ENCODE assay signal across 20 cellular contexts in genomic region chr15:80169768-80170357, GRCh38. TPM values are rescaled to one million over a fixed set of nuclear protein-coding genes. Genes with fewer than 3 reads are reported as not detected.
A peak's percentile ranks its signal among the peaks of the same experiment; 100 is the strongest.
DNase-seq lines count a peak whose midpoint lies in the region; ATAC-seq and TF ChIP-seq lines count a peak whose summit lies in the region.
"Had no signal": no experiment of that assay in that cellular context is flagged by ENCODE, and none has a peak within 500 bp of the region (broad histone marks: within the 10 kb centered on the region; RNA-seq: fewer than 3 reads in every experiment).

No MANE protein-coding gene starts in this region.

- H2AFZ ChIP-seq in PC-3 (ENCODE audit: low read length) (no peak overlapping the region), neuronal stem cell (ENCODE audit: low read length) (no peak overlapping the region)

- no peak overlapping the region for H2AK5ac ChIP-seq in neuronal stem cell (ENCODE audit: low read depth, low read length)

- TF ChIP-seq POLR2A in right lobe of liver (IDR thresholded peaks at IDR 0.05) = no peak

- POLR2A ChIA-PET in PC-3 (lab: Charles Lee; ENCODE audit: unreplicated experiment) = no interaction called here

- intact Hi-C loops in right lobe of liver (cut with DNase I) = loop anchor here (10.0 kb wide), 1 partner anchor 105 kb away; no protein-coding TSS in a partner anchor
- intact Hi-C loops in PC-3 (cut with micrococcal nuclease) = loop anchor here (5.0 to 10.0 kb wide), 4 partner anchors 63 to 275 kb away; partner anchors contain the start of gene MTHFS

- no peaks in the 10 kb centered on the region for H3K9me2 ChIP-seq in PC-3 (replicated peaks; ENCODE audit: low read length)

- H3K9me3 Mint-ChIP-seq in stimulated activated effector memory CD8-positive, alpha-beta T cell treated with anti-CD3 and anti-CD28 coated beads, Interleukin-12 subunit alpha, Interleukin-12 subunit beta, amount 100 ng/mL, for 72 hours = no peaks in the 10 kb centered on the region
- H3K9me3 Mint-ChIP-seq in T-helper 2 cell treated with Interferon-gamma antibody and Interleukin-4, amounts not matched to agents 5 μg/mL and 100 μg/mL, for 36 hours = no peaks in the 10 kb centered on the region
- H3K9me3 Mint-ChIP-seq: CD4-positive, alpha-beta T cell; CD8-positive, alpha-beta T cell had no signal

- H3K14ac ChIP-seq in neuronal stem cell (ENCODE audit: low read length) = no peak overlapping the region

- H3K18ac ChIP-seq in neuronal stem cell (ENCODE audit: low read length) = no peak overlapping the region

- H3K36me3 ChIP-seq in liver (ENCODE audit: control insufficient read depth in 4 of 4, insufficient read depth in 3 of 4, low read depth in 1 of 4, low read length in 3 of 4) = peaks cover 2 to 11% (median 4%) of the 10 kb centered on the region in 4 donors
- peaks cover 0 to 27% (median 5%) of the 10 kb centered on the region in 4 donors for H3K36me3 ChIP-seq in right lobe of liver
- peaks cover 4% of the 10 kb centered on the region for H3K36me3 ChIP-seq in PC-3 (ENCODE audit: low read depth, low read length)
- H3K36me3 ChIP-seq in neuronal stem cell (replicated peaks in 1 of 2; ENCODE audit: control insufficient read depth in 2 of 2, insufficient read depth in 2 of 2, low read length in 2 of 2) = peaks cover 2 to 6% of the 10 kb centered on the region in 2 donors

- no peak overlapping the region for H4K8ac ChIP-seq in neuronal stem cell (ENCODE audit: low read depth, low read length)

- no peak for TF ChIP-seq CTCF in liver (IDR thresholded peaks at IDR 0.05; ENCODE audit: low read depth, low read length, missing input control)
- no peak for TF ChIP-seq CTCF in right lobe of liver (IDR thresholded peaks at IDR 0.05)
- TF ChIP-seq CTCF in PC-3 (conservative IDR thresholded peaks at IDR 0.05; ENCODE audit: low read depth, low read length) = no peak

- peaks cover 32% of the 10 kb centered on the region for H3K36me3 Mint-ChIP-seq in stimulated activated effector memory CD8-positive, alpha-beta T cell treated with anti-CD3 and anti-CD28 coated beads, Interleukin-12 subunit alpha, Interleukin-12 subunit beta, amount 100 ng/mL, for 72 hours
- peaks cover 17% of the 10 kb centered on the region for H3K36me3 Mint-ChIP-seq in T-helper 2 cell treated with Interferon-gamma antibody and Interleukin-4, amounts not matched to agents 5 μg/mL and 100 μg/mL, for 36 hours (ENCODE audit: low read depth)

- H3K4ac ChIP-seq in neuronal stem cell (ENCODE audit: low read length) = no peak overlapping the region

- no peak overlapping the region for H2BK12ac ChIP-seq in neuronal stem cell (ENCODE audit: low read length)

- H3K27ac ChIP-seq in liver (ENCODE audit: low read depth in 1 of 2, low read length in 2 of 2) = peak overlapping the region; percentile 56 to 79
- H3K27ac ChIP-seq in right lobe of liver = peak overlapping the region in 1 of 3 donors; percentile 43
- 0 out of 2 replicates have a peak overlapping the region, but pooled peaks have one; percentile 21 for H3K27ac ChIP-seq in PC-3 (ENCODE audit: low read length)
- H3K27ac ChIP-seq in neuronal stem cell (replicated peaks; ENCODE audit: low read length) = no peak overlapping the region
- H3K27ac ChIP-seq: 22Rv1; BLaER1 treated with 17β-estradiol and CSF1 and Interleukin-3, amounts not matched to agents 10 nM and 100 nM; C4-2B had no signal

- peak overlapping the region; percentile 6 for H2BK5ac ChIP-seq in neuronal stem cell (ENCODE audit: low read length)

- H3K4me3 ChIP-seq in liver (ENCODE audit: low read depth in 1 of 3, low read length in 3 of 3) = no peak overlapping the region
- H3K4me3 ChIP-seq in right lobe of liver = no peak overlapping the region
- no peak overlapping the region for H3K4me3 ChIP-seq in PC-3 (ENCODE audit: low read length)
- no peak overlapping the region for H3K4me3 ChIP-seq in neuronal stem cell (ENCODE audit: low read length in 2 of 2)
- H3K4me3 ChIP-seq: A549; BLaER1 treated with 17β-estradiol and CSF1 and Interleukin-3, amounts not matched to agents 10 nM and 100 nM; GM12878 had no signal

- no peak overlapping the region for H2BK120ac ChIP-seq in neuronal stem cell (ENCODE audit: low read depth, low read length)

- no peak overlapping the region for H3K4me3 Mint-ChIP-seq in stimulated activated effector memory CD8-positive, alpha-beta T cell treated with anti-CD3 and anti-CD28 coated beads, Interleukin-12 subunit alpha, Interleukin-12 subunit beta, amount 100 ng/mL, for 72 hours
- no peak overlapping the region for H3K4me3 Mint-ChIP-seq in T-helper 2 cell treated with Interferon-gamma antibody and Interleukin-4, amounts not matched to agents 5 μg/mL and 100 μg/mL, for 36 hours
- H3K4me3 Mint-ChIP-seq: B cell; CD4-positive, alpha-beta T cell; CD8-positive, alpha-beta T cell had no signal

- H3K23ac ChIP-seq in neuronal stem cell (ENCODE audit: low read depth, low read length, poor library complexity) = no peak overlapping the region

- H3K9me3 ChIP-seq in liver (ENCODE audit: control insufficient read depth in 4 of 4, low read length in 3 of 4) (no peaks in the 10 kb centered on the region), right lobe of liver (no peaks in the 10 kb centered on the region), PC-3 (ENCODE audit: low read length) (no peaks in the 10 kb centered on the region), neuronal stem cell (replicated peaks in 1 of 2; ENCODE audit: control insufficient read depth in 2 of 2, insufficient read depth in 1 of 2, low read depth in 1 of 2, low read length in 2 of 2) (peaks cover 0 to 2% of the 10 kb centered on the region in 2 donors)
- H3K9me3 ChIP-seq: A549; BLaER1 treated with 17β-estradiol and CSF1 and Interleukin-3, amounts not matched to agents 10 nM and 100 nM; Caco-2 had no signal

- H3K4me2 ChIP-seq in PC-3 (ENCODE audit: low read length) (no peak overlapping the region), neuronal stem cell (ENCODE audit: insufficient read depth, low read length, poor library complexity, severe bottlenecking) (no peak overlapping the region)
- H3K4me2 ChIP-seq: A549; BLaER1 treated with 17β-estradiol and CSF1 and Interleukin-3, amounts not matched to agents 10 nM and 100 nM had no signal

- no TSS peak for BruUV-seq in PC-3 (replicated peaks; lab: Mats Ljungman, UMichigan)

- peaks cover 22 to 56% (median 45%) of the 10 kb centered on the region in 4 donors for H3K4me1 ChIP-seq in liver (ENCODE audit: control insufficient read depth in 4 of 4, insufficient read depth in 4 of 4, low read length in 3 of 4)
- H3K4me1 ChIP-seq in right lobe of liver = peaks cover 0 to 53% (median 27%) of the 10 kb centered on the region in 4 donors
- peaks cover 22% of the 10 kb centered on the region for H3K4me1 ChIP-seq in PC-3 (ENCODE audit: insufficient read depth, low read length)
- peaks cover 0 to 3% of the 10 kb centered on the region in 2 donors for H3K4me1 ChIP-seq in neuronal stem cell (ENCODE audit: control insufficient read depth in 2 of 2, insufficient read depth in 1 of 2, low read depth in 1 of 2, low read length in 2 of 2)
- H3K4me1 ChIP-seq: A549, Caco-2 had no signal

- WGBS in liver = 97% methylated on average over 12 of the region's 12 CpGs
- WGBS in right lobe of liver (ENCODE audit: insufficient coverage, low coverage, low lambda C conversion rate, missing lambda C conversion rate) = 96% methylated on average over 7 of the region's 12 CpGs
- no CpG with 5 or more reads among the region's 12 CpGs for WGBS in neuronal stem cell (ENCODE audit: extremely low coverage in 2 of 2, insufficient read length in 2 of 2, insufficient replicate concordance in 1 of 2), 2 donors

- TF ChIP-seq RAD21 in liver (IDR thresholded peaks at IDR 0.05) = no peak

- H3K27ac Mint-ChIP-seq in stimulated activated effector memory CD8-positive, alpha-beta T cell treated with anti-CD3 and anti-CD28 coated beads, Interleukin-12 subunit alpha, Interleukin-12 subunit beta, amount 100 ng/mL, for 72 hours = peak overlapping the region; percentile 82
- no peak overlapping the region for H3K27ac Mint-ChIP-seq in T-helper 2 cell treated with Interferon-gamma antibody and Interleukin-4, amounts not matched to agents 5 μg/mL and 100 μg/mL, for 36 hours
- H3K27ac Mint-ChIP-seq: B cell; CD4-positive, alpha-beta T cell; CD8-positive, alpha-beta T cell had no signal

- ATAC-seq in right lobe of liver (no peak), PC-3 (no peak), HG02938 (IDR thresholded peaks at IDR 0.05; ENCODE audit: unreplicated experiment) (no peak), HG02763 (IDR thresholded peaks at IDR 0.05; ENCODE audit: unreplicated experiment) (no peak)
- no peak for ATAC-seq in stimulated activated effector memory CD8-positive, alpha-beta T cell treated with anti-CD3 and anti-CD28 coated beads, Interleukin-12 subunit alpha, Interleukin-12 subunit beta, amount 100 ng/mL, for 72 hours
- ATAC-seq: A549; CD8-positive, alpha-beta T cell; GM12878 had no signal

- H3F3A ChIP-seq in PC-3 (ENCODE audit: low read length, unreplicated experiment) = peaks cover 4% of the 10 kb centered on the region

- DNase-seq in right lobe of liver = no peak
- DNase-seq in PC-3 = no peak
- DNase-seq in neuronal stem cell (ENCODE audit: low spot score) = no peak
- DNase-seq in stimulated activated effector memory CD8-positive, alpha-beta T cell treated with anti-CD3 and anti-CD28 coated beads, Interleukin-12 subunit alpha, Interleukin-12 subunit beta, amount 100 ng/mL, for 72 hours (ENCODE audit: low spot score in 2 of 2) = no peak
- no peak for DNase-seq in T-helper 2 cell treated with Interferon-gamma antibody and Interleukin-4, amounts not matched to agents 5 μg/mL and 100 μg/mL, for 36 hours (ENCODE audit: low spot score)
- DNase-seq: AML-193; Caco-2; Calu3; CD4-positive, alpha-beta T cell; CD8-positive, alpha-beta T cell; DMS79 treated with DMSO at 0.1 percent for 48 hours had no signal

- H3K27me3 Mint-ChIP-seq in T-helper 2 cell treated with Interferon-gamma antibody and Interleukin-4, amounts not matched to agents 5 μg/mL and 100 μg/mL, for 36 hours (ENCODE audit: low read depth) = no peaks in the 10 kb centered on the region
- H3K27me3 Mint-ChIP-seq: B cell; CD4-positive, alpha-beta T cell had no signal

- H4K20me1 ChIP-seq in PC-3 (ENCODE audit: low read length) = no peaks in the 10 kb centered on the region

- no peaks in the 10 kb centered on the region for H3K79me1 ChIP-seq in neuronal stem cell (ENCODE audit: low read depth, low read length)

- H4K91ac ChIP-seq in neuronal stem cell (ENCODE audit: low read depth, low read length, poor library complexity) = no peak overlapping the region

- H3K79me2 ChIP-seq in PC-3 (ENCODE audit: low read length) = no peaks in the 10 kb centered on the region

- H3K27me3 ChIP-seq in liver (ENCODE audit: control insufficient read depth in 4 of 4, insufficient read depth in 4 of 4, low read length in 3 of 4) = no peaks in the 10 kb centered on the region
- H3K27me3 ChIP-seq in right lobe of liver = no peaks in the 10 kb centered on the region
- no peaks in the 10 kb centered on the region for H3K27me3 ChIP-seq in PC-3 (ENCODE audit: low read length)
- no peaks in the 10 kb centered on the region for H3K27me3 ChIP-seq in neuronal stem cell (ENCODE audit: control insufficient read depth in 3 of 3, insufficient read depth in 3 of 3, low read depth in 1 of 3, low read length in 3 of 3)
- H3K27me3 ChIP-seq: BLaER1 treated with 17β-estradiol and CSF1 and Interleukin-3, amounts not matched to agents 10 nM and 100 nM had no signal

- H3K4me1 Mint-ChIP-seq in stimulated activated effector memory CD8-positive, alpha-beta T cell treated with anti-CD3 and anti-CD28 coated beads, Interleukin-12 subunit alpha, Interleukin-12 subunit beta, amount 100 ng/mL, for 72 hours = peaks cover 12% of the 10 kb centered on the region
- no peaks in the 10 kb centered on the region for H3K4me1 Mint-ChIP-seq in T-helper 2 cell treated with Interferon-gamma antibody and Interleukin-4, amounts not matched to agents 5 μg/mL and 100 μg/mL, for 36 hours (ENCODE audit: low read depth)
- H3K4me1 Mint-ChIP-seq: B cell had no signal

- CTCF ChIA-PET in PC-3 (lab: Charles Lee) = no interaction called here

- H3K9ac ChIP-seq in liver (ENCODE audit: low read depth in 1 of 2, low read length in 2 of 2) = no peak overlapping the region
- H3K9ac ChIP-seq in PC-3 (ENCODE audit: low read length) = no peak overlapping the region
- H3K9ac ChIP-seq in neuronal stem cell (ENCODE audit: low read depth, low read length, poor library complexity) = no peak overlapping the region
- H3K9ac ChIP-seq: BLaER1 treated with 17β-estradiol and CSF1 and Interleukin-3, amounts not matched to agents 10 nM and 100 nM had no signal

- no peak overlapping the region for H2BK15ac ChIP-seq in neuronal stem cell (ENCODE audit: low read length)

RNA-seq across cellular contexts. Expression of gene FAH, which starts 17.1 kb away (rescaled TPM):
- 100 to 1,000 TPM in 1 of 2 donors, 10 to 100 TPM in 1; 42.1 to 195 TPM for total RNA-seq in liver
- 100 to 1,000 TPM; 176 to 226 TPM for polyA plus RNA-seq in liver
- 100 to 1,000 TPM; 164 to 250 (median 219) TPM for total RNA-seq in right lobe of liver
- total RNA-seq in PC-3 (2014; rRNA removed) = 55.4 and 59.4 TPM in 2 replicates
- polyA plus RNA-seq in neuronal stem cell (2013, experiment 1 of 2) = 8.8 TPM
- polyA plus RNA-seq in neuronal stem cell (2013, experiment 2 of 2) = 7.9 TPM
